ENCODE assay signal across 18 cellular contexts in the genomic region with DNA sequence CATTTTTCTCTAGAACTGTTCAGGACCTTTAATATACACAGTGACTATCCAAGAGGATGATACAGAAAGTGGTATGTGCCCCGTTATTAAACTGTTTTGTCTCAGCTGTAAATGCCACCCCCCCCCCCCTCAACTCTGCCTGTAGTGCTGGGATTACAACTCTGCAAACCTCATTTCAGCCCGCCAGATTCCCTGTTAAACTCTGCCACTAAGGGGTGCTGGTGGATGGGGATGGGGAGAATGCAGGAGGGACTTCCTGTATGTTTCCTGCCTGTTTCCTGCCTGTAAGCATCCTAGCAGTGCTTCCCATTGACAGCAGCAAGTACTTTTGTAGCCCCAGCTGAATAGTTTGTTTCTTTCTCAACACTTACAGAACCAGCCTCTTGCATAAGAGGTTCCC.
DNase-seq lines count a peak whose midpoint lies in the region; ATAC-seq and TF ChIP-seq lines count a peak whose summit lies in the region.
"Had no signal": no experiment of that assay in that cellular context is flagged by ENCODE, and none has a peak within 500 bp of the region (broad histone marks: within the 10 kb centered on the region; RNA-seq: fewer than 3 reads in every experiment).

No MANE protein-coding gene starts in this region.

- no peak overlapping the region for H3K9ac ChIP-seq in neural progenitor cell

- H3K4me3 ChIP-seq in neural progenitor cell = no peak overlapping the region
- H3K4me3 ChIP-seq: A549, body of pancreas, gastroesophageal sphincter, tibial artery had no signal

- no peaks in the 10 kb centered on the region for H3K27me3 ChIP-seq in neural progenitor cell
- H3K27me3 ChIP-seq: gastroesophageal sphincter, tibial artery had no signal

- H3K9me3 ChIP-seq in neural progenitor cell (ENCODE audit: low read depth) = no peaks in the 10 kb centered on the region
- H3K9me3 ChIP-seq: A549, body of pancreas, gastroesophageal sphincter, tibial artery had no signal

- H3K27ac ChIP-seq in neural progenitor cell = no peak overlapping the region
- H3K27ac ChIP-seq: A549, body of pancreas, gastroesophageal sphincter, tibial artery had no signal

- DNase-seq in NCI-H748 (lab: John Stamatoyannopoulos, UW; ENCODE audit: unreplicated experiment) (peak; percentile 1), NCI-H748 treated with DMSO at 0.1 percent for 48 hours (lab: John Stamatoyannopoulos, UW) (no peak), NCI-H69 (lab: John Stamatoyannopoulos, UW) (peak; percentile 26), dermis microvascular lymphatic vessel endothelial cell (ENCODE audit: low read depth in 2 of 2) (peak; percentile 31 to 41), neural progenitor cell (ENCODE audit: low spot score) (peak; percentile 39), RPMI8226 (no peak), NCI-H1048 (lab: John Stamatoyannopoulos, UW) (no peak)
- DNase-seq: activated CD4-positive, alpha-beta memory T cell treated with anti-CD3 and anti-CD28 coated beads, Interleukin-2, amount 10 ng/mL, durations not matched to agents 7 days and 5 days; activated effector memory CD4-positive, alpha-beta T cell treated with Interleukin-2 at 50 U/mL for 16 hours; body of pancreas; effector CD4-positive, alpha-beta T cell; naive B cell; NCI-H2081 treated with DMSO at 0.1 percent for 48 hours; T-helper 2 cell; tibial artery had no signal

- H3K36me3 Mint-ChIP-seq in neural progenitor cell = no peaks in the 10 kb centered on the region
- H3K36me3 Mint-ChIP-seq: naive B cell had no signal

- H3K27ac Mint-ChIP-seq in neural progenitor cell = no peak overlapping the region
- H3K27ac Mint-ChIP-seq: activated CD4-positive, alpha-beta memory T cell treated with anti-CD3 and anti-CD28 coated beads, Interleukin-2, amount 10 ng/mL, durations not matched to agents 7 days and 5 days; naive B cell had no signal

- peaks cover 29% of the 10 kb centered on the region for H3K4me1 Mint-ChIP-seq in neural progenitor cell
- H3K4me1 Mint-ChIP-seq: naive B cell had no signal

- H3F3A ChIP-seq in neural progenitor cell (ENCODE audit: low read depth) = peaks cover 15% of the 10 kb centered on the region

- H3K27me3 Mint-ChIP-seq in neural progenitor cell (ENCODE audit: insufficient read depth, low read depth) = peaks cover 12% of the 10 kb centered on the region
- H3K27me3 Mint-ChIP-seq: naive B cell had no signal

- no peak overlapping the region for H3K4me2 ChIP-seq in neural progenitor cell
- H3K4me2 ChIP-seq: A549 had no signal

- H3K4me1 ChIP-seq in neural progenitor cell = peaks cover 28% of the 10 kb centered on the region
- H3K4me1 ChIP-seq: A549, body of pancreas, gastroesophageal sphincter, tibial artery had no signal

- H3K36me3 ChIP-seq in neural progenitor cell = no peaks in the 10 kb centered on the region
- H3K36me3 ChIP-seq: gastroesophageal sphincter, tibial artery had no signal

- H4K20me1 ChIP-seq in neural progenitor cell (ENCODE audit: low read depth) = no peaks in the 10 kb centered on the region

- peak; percentile 42 for TF ChIP-seq CTCF in neural progenitor cell (IDR thresholded peaks at IDR 0.05)

- H3K4me3 Mint-ChIP-seq in neural progenitor cell = no peak overlapping the region
- H3K4me3 Mint-ChIP-seq: activated CD4-positive, alpha-beta memory T cell treated with anti-CD3 and anti-CD28 coated beads, Interleukin-2, amount 10 ng/mL, durations not matched to agents 7 days and 5 days; naive B cell had no signal

- H3K79me2 ChIP-seq in neural progenitor cell (ENCODE audit: low read depth) = no peaks in the 10 kb centered on the region

- ATAC-seq in HG03135 (IDR thresholded peaks at IDR 0.05; ENCODE audit: unreplicated experiment) = no peak
- ATAC-seq: A549, body of pancreas, gastroesophageal sphincter had no signal

- H2AFZ ChIP-seq in neural progenitor cell (replicated peaks) = no peak overlapping the region

- H3K9me3 Mint-ChIP-seq in neural progenitor cell = no peaks in the 10 kb centered on the region
- H3K9me3 Mint-ChIP-seq: activated CD4-positive, alpha-beta memory T cell treated with anti-CD3 and anti-CD28 coated beads, Interleukin-2, amount 10 ng/mL, durations not matched to agents 7 days and 5 days had no signal

Comparison
In these comparisons a context has a peak if more than half of its experiments do, and no peak if none do; other contexts are left out.
1. DNase-seq: peak in NCI-H748 (single experiment), NCI-H69 (single experiment), dermis microvascular lymphatic vessel endothelial cell (2 of 2) and neural progenitor cell (single experiment); none in NCI-H748 treated with DMSO at 0.1 percent for 48 hours (single experiment), RPMI8226 (single experiment) and NCI-H1048 (single experiment).